ENCODE assay signal across 15 cellular contexts in genomic region chr14:101004954-101005353, GRCh38.
DNase-seq lines count a peak whose midpoint lies in the region; ATAC-seq, FAIRE-seq and TF ChIP-seq lines count a peak whose summit lies in the region.
"Had no signal": no experiment of that assay in that cellular context is flagged by ENCODE, and none has a peak within 500 bp of the region (broad histone marks: within the 10 kb centered on the region; RNA-seq: fewer than 3 reads in every experiment).

No MANE protein-coding gene starts in this region.

- H3F3A ChIP-seq in PC-9 (ENCODE audit: insufficient read depth, low read depth): no peaks in the 10 kb centered on the region

- no peak overlapping the region for H3K27ac ChIP-seq in PC-9
- H3K27ac ChIP-seq: neural progenitor cell had no signal

- BruUV-seq in PC-9 (replicated peaks; lab: Mats Ljungman, UMichigan): no TSS peak

- in situ Hi-C loops in astrocyte of the cerebellum (cut with HindIII; ENCODE audit: low sequenced_read_pairs): no loop called here

- no peaks in the 10 kb centered on the region for H3K9me2 ChIP-seq in PC-9 (ENCODE audit: insufficient read depth)

- no peaks in the 10 kb centered on the region for H3K36me3 ChIP-seq in PC-9 (ENCODE audit: low read depth)
- H3K36me3 ChIP-seq: neural progenitor cell, upper lobe of left lung had no signal

- DNase-seq in NOMO-1 (lab: John Stamatoyannopoulos, UW; ENCODE audit: unreplicated experiment in 2 of 2) (peak; percentile 5 to 12), NOMO-1 treated with dmso at 0.1 percent for 144 hours (lab: John Stamatoyannopoulos, UW; ENCODE audit: unreplicated experiment) (no peak), astrocyte of the cerebellum (ENCODE audit: low read depth) (peak; percentile 55), medulla oblongata (ENCODE audit: extremely low spot score) (peak; percentile 57), PC-9 (no peak), D721Med (ENCODE audit: insufficient read length, low spot score) (no peak)
- DNase-seq in effector CD8-positive, alpha-beta T cell (lab: John Stamatoyannopoulos, UW): no peak
- no peak for DNase-seq in stimulated activated naive CD8-positive, alpha-beta T cell treated with anti-CD3 and anti-CD28 coated beads, Interleukin-15, amount 100 ng/mL, for 72 hours
- DNase-seq: DMS 273 treated with DMSO at 0.1 percent for 48 hours, NCI-H1694 had no signal

- H4K20me1 ChIP-seq in PC-9 (ENCODE audit: insufficient read depth): no peaks in the 10 kb centered on the region

- TF ChIP-seq CTCF in astrocyte of the cerebellum (IDR thresholded peaks at IDR 0.05; ENCODE audit: low read depth, low read length, missing control alignments) (no peak), PC-9 (conservative IDR thresholded peaks at IDR 0.05) (no peak), D721Med (IDR thresholded peaks at IDR 0.05; ENCODE audit: insufficient read depth, missing control alignments) (no peak)

- no peaks in the 10 kb centered on the region for H3K4me1 ChIP-seq in PC-9 (replicated peaks; ENCODE audit: insufficient read depth)
- H3K4me1 ChIP-seq: neural progenitor cell had no signal

- ATAC-seq in stimulated activated naive CD8-positive, alpha-beta T cell treated with anti-CD3 and anti-CD28 coated beads, Interleukin-15, amount 100 ng/mL, for 72 hours: no peak
- ATAC-seq: HepG2 had no signal

- H3K4me3 Mint-ChIP-seq in stimulated activated naive CD8-positive, alpha-beta T cell treated with anti-CD3 and anti-CD28 coated beads, Interleukin-15, amount 100 ng/mL, for 72 hours: no peak overlapping the region
- H3K4me3 Mint-ChIP-seq: neural progenitor cell had no signal

- no peak for FAIRE-seq in D721Med (lab: Jason Lieb, UNC)
- FAIRE-seq: GM12892, H54, HepG2 had no signal

- no peak overlapping the region for H3K4me2 ChIP-seq in PC-9
- H3K4me2 ChIP-seq: neural progenitor cell had no signal

- H3K9me3 ChIP-seq in PC-9 (ENCODE audit: insufficient read depth, low read depth): no peaks in the 10 kb centered on the region
- H3K9me3 ChIP-seq: upper lobe of left lung had no signal

- intact Hi-C loops in PC-9 (cut with micrococcal nuclease; ENCODE audit: unreplicated experiment): no loop called here

- H3K27me3 ChIP-seq in PC-9 (ENCODE audit: insufficient read depth, low read depth): peaks cover 63% of the 10 kb centered on the region
- H3K27me3 ChIP-seq: neural progenitor cell, upper lobe of left lung had no signal

- CTCF ChIA-PET in PC-9 (lab: Charles Lee): no interaction called here

- H3K79me2 ChIP-seq in PC-9 (ENCODE audit: low read depth): no peaks in the 10 kb centered on the region

- no peak overlapping the region for H3K27ac Mint-ChIP-seq in stimulated activated naive CD8-positive, alpha-beta T cell treated with anti-CD3 and anti-CD28 coated beads, Interleukin-15, amount 100 ng/mL, for 72 hours
- H3K27ac Mint-ChIP-seq: neural progenitor cell had no signal

- POLR2A ChIA-PET in PC-9 (lab: Charles Lee; ENCODE audit: unreplicated experiment): no interaction called here

- peaks cover 62% of the 10 kb centered on the region for H3K27me3 Mint-ChIP-seq in stimulated activated naive CD8-positive, alpha-beta T cell treated with anti-CD3 and anti-CD28 coated beads, Interleukin-15, amount 100 ng/mL, for 72 hours

- H3K4me3 ChIP-seq in astrocyte of the cerebellum (ENCODE audit: low read depth, low read length): no peak overlapping the region
- H3K4me3 ChIP-seq in PC-9: no peak overlapping the region
- H3K4me3 ChIP-seq: neural progenitor cell, upper lobe of left lung had no signal

- H2AFZ ChIP-seq in PC-9: no peak overlapping the region
- H2AFZ ChIP-seq: neural progenitor cell had no signal

- H3K9me3 Mint-ChIP-seq in stimulated activated naive CD8-positive, alpha-beta T cell treated with anti-CD3 and anti-CD28 coated beads, Interleukin-15, amount 100 ng/mL, for 72 hours: peaks cover 4 to 8% of the 10 kb centered on the region in 2 donors

- no peaks in the 10 kb centered on the region for H3K4me1 Mint-ChIP-seq in stimulated activated naive CD8-positive, alpha-beta T cell treated with anti-CD3 and anti-CD28 coated beads, Interleukin-15, amount 100 ng/mL, for 72 hours

Comparison
In these comparisons a context has a peak if more than half of its experiments do, and no peak if none do; other contexts are left out.
1. DNase-seq: peak in NOMO-1 (2 of 2), astrocyte of the cerebellum (single experiment) and medulla oblongata (single experiment); none in NOMO-1 treated with dmso at 0.1 percent for 144 hours (single experiment), PC-9 (0 of 2), effector CD8-positive, alpha-beta T cell (single experiment), stimulated activated naive CD8-positive, alpha-beta T cell treated with anti-CD3 and anti-CD28 coated beads, Interleukin-15, amount 100 ng/mL, for 72 hours (0 of 2) and D721Med (single experiment).